In the genomic region with DNA sequence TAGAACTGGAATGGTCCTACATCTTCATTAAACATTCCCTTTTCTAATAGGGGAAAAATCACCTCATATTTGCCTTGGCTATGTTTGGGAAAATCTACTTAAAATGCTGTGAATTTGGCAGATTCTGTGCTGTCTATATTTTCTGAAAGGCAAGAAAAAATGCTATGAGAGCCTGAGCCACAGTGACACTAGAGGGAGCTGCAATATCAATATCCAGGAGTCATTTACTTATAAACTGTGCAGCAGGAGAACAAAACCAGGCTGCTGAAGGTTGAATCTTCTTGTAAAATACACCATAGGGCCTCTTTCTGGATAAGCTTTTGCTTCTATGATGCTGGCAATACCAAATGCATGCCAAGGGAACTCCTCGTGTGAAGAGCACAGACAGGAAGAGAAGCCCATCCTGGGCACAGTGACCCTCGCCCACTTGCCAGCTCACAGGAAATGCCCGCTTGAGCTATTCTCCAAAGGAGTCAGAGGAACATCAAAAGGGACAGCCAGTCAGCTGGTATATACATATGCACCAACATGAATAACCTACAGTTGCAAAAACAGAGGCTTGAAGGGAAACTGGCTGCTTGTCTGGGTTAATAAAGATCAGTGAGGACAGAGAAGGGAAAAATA, we compare ENCODE assay signal across 1 cellular context.
TF ChIP-seq lines count a peak whose summit lies in the region.

No MANE protein-coding gene starts in this region.

TF ChIP-seq in SK-N-SH treated with all-trans-retinoic acid at 6 μM for 48 hours, 23 proteins besides CTCF, POLR2A, EP300 and RAD21 (continued from another document):
- TF ChIP-seq, protein P1, sequence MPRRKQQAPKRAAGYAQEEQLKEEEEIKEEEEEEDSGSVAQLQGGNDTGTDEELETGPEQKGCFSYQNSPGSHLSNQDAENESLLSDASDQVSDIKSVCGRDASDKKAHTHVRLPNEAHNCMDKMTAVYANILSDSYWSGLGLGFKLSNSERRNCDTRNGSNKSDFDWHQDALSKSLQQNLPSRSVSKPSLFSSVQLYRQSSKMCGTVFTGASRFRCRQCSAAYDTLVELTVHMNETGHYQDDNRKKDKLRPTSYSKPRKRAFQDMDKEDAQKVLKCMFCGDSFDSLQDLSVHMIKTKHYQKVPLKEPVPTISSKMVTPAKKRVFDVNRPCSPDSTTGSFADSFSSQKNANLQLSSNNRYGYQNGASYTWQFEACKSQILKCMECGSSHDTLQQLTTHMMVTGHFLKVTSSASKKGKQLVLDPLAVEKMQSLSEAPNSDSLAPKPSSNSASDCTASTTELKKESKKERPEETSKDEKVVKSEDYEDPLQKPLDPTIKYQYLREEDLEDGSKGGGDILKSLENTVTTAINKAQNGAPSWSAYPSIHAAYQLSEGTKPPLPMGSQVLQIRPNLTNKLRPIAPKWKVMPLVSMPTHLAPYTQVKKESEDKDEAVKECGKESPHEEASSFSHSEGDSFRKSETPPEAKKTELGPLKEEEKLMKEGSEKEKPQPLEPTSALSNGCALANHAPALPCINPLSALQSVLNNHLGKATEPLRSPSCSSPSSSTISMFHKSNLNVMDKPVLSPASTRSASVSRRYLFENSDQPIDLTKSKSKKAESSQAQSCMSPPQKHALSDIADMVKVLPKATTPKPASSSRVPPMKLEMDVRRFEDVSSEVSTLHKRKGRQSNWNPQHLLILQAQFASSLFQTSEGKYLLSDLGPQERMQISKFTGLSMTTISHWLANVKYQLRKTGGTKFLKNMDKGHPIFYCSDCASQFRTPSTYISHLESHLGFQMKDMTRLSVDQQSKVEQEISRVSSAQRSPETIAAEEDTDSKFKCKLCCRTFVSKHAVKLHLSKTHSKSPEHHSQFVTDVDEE (CRISPR knock-in tag; IDR thresholded peaks at IDR 0.05): no peak
- no peak for TF ChIP-seq TOX (CRISPR knock-in tag; IDR thresholded peaks at IDR 0.05; ENCODE audit: borderline replicate concordance)
- no peak for TF ChIP-seq ARNTL (CRISPR knock-in tag; IDR thresholded peaks at IDR 0.05; ENCODE audit: borderline replicate concordance, low read depth)
- TF ChIP-seq SNAI2 (CRISPR knock-in tag; IDR thresholded peaks at IDR 0.05): no peak
- TF ChIP-seq OSR1 (CRISPR knock-in tag; IDR thresholded peaks at IDR 0.05): no peak
